8 cellular contexts compared by ENCODE assay signal in genomic region chr17:81859906-81860755, GRCh38. TPM values are rescaled to one million over a fixed set of nuclear protein-coding genes. Genes with fewer than 3 reads are reported as not detected.
DNase-seq lines count a peak whose midpoint lies in the region; ATAC-seq and TF ChIP-seq lines count a peak whose summit lies in the region.

Gene P4HB, minus strand, starts transcription at chr17:81860535. Its CDS starts 64 bp downstream, at chr17:81860471.

- H3K36me3 ChIP-seq in IMR-90 (ENCODE audit: control insufficient read depth, insufficient read depth, low read length), result peaks cover 37% of the 10 kb centered on the region

- peak within 1 kb of the TSS; percentile 92 for H2AFZ ChIP-seq in IMR-90 (replicated peaks; ENCODE audit: low read length, poor library complexity)

- H4K20me1 ChIP-seq in IMR-90 (ENCODE audit: insufficient read depth, low read length), result peaks cover 50% of the 10 kb centered on the region

- peak within 1 kb of the TSS; percentile 83 for H3K18ac ChIP-seq in IMR-90 (ENCODE audit: low read depth, low read length)

- H4K8ac ChIP-seq in IMR-90 (ENCODE audit: low read depth in 2 of 2, low read length in 2 of 2), result peak within 1 kb of the TSS; percentile 99

- H3K56ac ChIP-seq in IMR-90 (ENCODE audit: extremely low read depth, insufficient read depth, low read length), result peak within 1 kb of the TSS; percentile 98

- 0% methylated on average over 51 of the region's 95 CpGs; no CpG with 5 or more reads in 1 of the 2 experiments for WGBS in IMR-90 (ENCODE audit: extremely low coverage in 2 of 2, insufficient read length in 1 of 2), 2 experiments

- peak within 1 kb of the TSS; percentile 98 for H3K4ac ChIP-seq in IMR-90 (ENCODE audit: low read depth, low read length)

- peak within 1 kb of the TSS; percentile 82 for H3K4me3 ChIP-seq in IMR-90 (ENCODE audit: insufficient read depth, low read depth, low read length)
- peak within 1 kb of the TSS; percentile 96 for H3K4me3 ChIP-seq in iPS-18c (ENCODE audit: insufficient read depth, low read depth, low read length)

- peaks cover 23 to 68% of the 10 kb centered on the region in 2 experiments for H3K79me1 ChIP-seq in IMR-90 (ENCODE audit: low read depth in 1 of 2, low read length in 2 of 2)

- in situ Hi-C loops in IMR-90 (cut with MboI; ENCODE audit: low sequenced_read_pairs), result no loop called here

- TF ChIP-seq CTCF in IMR-90 (conservative IDR thresholded peaks at IDR 0.05; ENCODE audit: low read depth, low read length), result no peak

- no TSS peak for BruUV-seq in IMR-90 (replicated peaks; lab: Mats Ljungman, UMichigan)

- H3K4me2 ChIP-seq in IMR-90 (ENCODE audit: low read depth, low read length), result peak within 1 kb of the TSS; percentile 98

- peak within 1 kb of the TSS; percentile 95 for H3K27ac ChIP-seq in IMR-90 (ENCODE audit: insufficient read depth, low read length)
- peak within 1 kb of the TSS; percentile 86 for H3K27ac ChIP-seq in angular gyrus (ENCODE audit: low read depth, low read length)

- H2BK120ac ChIP-seq in IMR-90 (ENCODE audit: low read depth, low read length), result peak within 1 kb of the TSS; percentile 67; the same call in 1 of the 2 replicates

- peak within 1 kb of the TSS; percentile 95 for H4K5ac ChIP-seq in IMR-90 (ENCODE audit: low read depth, low read length)

- peak within 1 kb of the TSS; percentile 97 for H2AK9ac ChIP-seq in IMR-90 (replicated peaks; ENCODE audit: low read depth, low read length, poor library complexity)

- dilution Hi-C loops in IMR-90 (cut with HindIII; ENCODE audit: low sequenced_read_pairs, unreplicated experiment), result no loop called here

- peaks cover 18% of the 10 kb centered on the region for H3K4me1 ChIP-seq in IMR-90 (ENCODE audit: control insufficient read depth, insufficient read depth, low read length)

- ATAC-seq in IMR-90 (ENCODE audit: low read depth), result peak; percentile 85

- H2BK15ac ChIP-seq in IMR-90 (ENCODE audit: low read depth, low read length), result peak within 1 kb of the TSS; percentile 49; the same call in 1 of the 3 replicates

- H3K23ac ChIP-seq in IMR-90 (ENCODE audit: low read depth, low read length), result peak within 1 kb of the TSS; percentile 96

- H4K91ac ChIP-seq in IMR-90 (ENCODE audit: insufficient read depth, low read depth, low read length), result peak within 1 kb of the TSS; percentile 99

- H3K27me3 ChIP-seq in IMR-90 (ENCODE audit: control insufficient read depth, insufficient read depth, low read length), result no peaks in the 10 kb centered on the region

- TF ChIP-seq POLR2A in IMR-90 (IDR thresholded peaks at IDR 0.05; ENCODE audit: low read depth, low read length), result peak; percentile 99

- CTCF ChIA-PET in IMR-90 (lab: Yijun Ruan, JAX), result no interaction called here

- peak in 2 of 3 donors; percentile 95 to 97 for DNase-seq in stimulated activated CD4-positive, alpha-beta T cell treated with anti-CD3 and anti-CD28 coated beads, Interleukin-12 subunit alpha, Interleukin-12 subunit beta, amount 100 ng/mL, for 48 hours (ENCODE audit: low read depth in 2 of 3, low spot score in 1 of 3)
- DNase-seq in stimulated activated CD4-positive, alpha-beta T cell treated with anti-CD3 and anti-CD28 coated beads, Interleukin-15, amount 100 ng/mL, for 24 hours, result no peak
- DNase-seq in IMR-90 (no peak), NCI-H2081 treated with DMSO at 0.1 percent for 48 hours (lab: John Stamatoyannopoulos, UW) (no peak)
- DNase-seq in stimulated activated CD4-positive, alpha-beta T cell treated with anti-CD3 and anti-CD28 coated beads, Interleukin-4, amount 100 ng/mL, for 1 hour, result peak; percentile 95
- no peak for DNase-seq in NK-92 treated with Interleukin-12 subunit alpha and Interleukin-12 subunit beta, amount 100 ng/mL, for 24 hours (lab: John Stamatoyannopoulos, UW)

- H2BK20ac ChIP-seq in IMR-90 (ENCODE audit: low read depth, low read length), result no peak within 1 kb of the TSS

- H3K14ac ChIP-seq in IMR-90 (replicated peaks; ENCODE audit: low read depth, low read length), result peak within 1 kb of the TSS; percentile 99

- intact Hi-C loops in IMR-90 (cut with micrococcal nuclease), result no loop called here

- TF ChIP-seq RAD21 in IMR-90 (IDR thresholded peaks at IDR 0.05; ENCODE audit: low read length), result no peak

- H3K9me3 ChIP-seq in IMR-90 (ENCODE audit: control insufficient read depth, insufficient read depth, low read length) (no peaks in the 10 kb centered on the region), iPS-18c (ENCODE audit: control insufficient read depth, insufficient read depth, low read length) (no peaks in the 10 kb centered on the region)

- peak within 1 kb of the TSS; percentile 94 for H3K9ac ChIP-seq in IMR-90 (ENCODE audit: low read depth, low read length)

- H2AK5ac ChIP-seq in IMR-90 (ENCODE audit: low read depth, low read length), result peak within 1 kb of the TSS; percentile 100

- POLR2A ChIA-PET in IMR-90 (lab: Charles Lee; ENCODE audit: unreplicated experiment), result interaction anchor here (0.6 kb wide), 1 partner anchor 129 kb away, joined by 4 read pairs; no protein-coding TSS in a partner anchor

- H2BK5ac ChIP-seq in IMR-90 (ENCODE audit: low read depth, low read length, poor library complexity, severe bottlenecking), result peak within 1 kb of the TSS; percentile 97

- H3K9me1 ChIP-seq in IMR-90 (ENCODE audit: insufficient read depth, low read length), result peaks cover 18% of the 10 kb centered on the region

TF ChIP-seq in IMR-90, 13 proteins besides CTCF, POLR2A, EP300 and RAD21:
- TF ChIP-seq MAFK (IDR thresholded peaks at IDR 0.05; ENCODE audit: low read depth, low read length), result no peak
- TF ChIP-seq CHD1 (IDR thresholded peaks at IDR 0.05; ENCODE audit: low read depth, low read length), result peak; percentile 68; the same call in 1 of the 2 replicates
- no peak for TF ChIP-seq CEBPB (IDR thresholded peaks at IDR 0.05; ENCODE audit: low read depth, low read length)
- no peak for TF ChIP-seq SMC3 (IDR thresholded peaks at IDR 0.05; ENCODE audit: low read depth, low read length)
- TF ChIP-seq RFX5 (IDR thresholded peaks at IDR 0.05; ENCODE audit: low read depth, low read length), result no peak
- TF ChIP-seq, protein P1, sequence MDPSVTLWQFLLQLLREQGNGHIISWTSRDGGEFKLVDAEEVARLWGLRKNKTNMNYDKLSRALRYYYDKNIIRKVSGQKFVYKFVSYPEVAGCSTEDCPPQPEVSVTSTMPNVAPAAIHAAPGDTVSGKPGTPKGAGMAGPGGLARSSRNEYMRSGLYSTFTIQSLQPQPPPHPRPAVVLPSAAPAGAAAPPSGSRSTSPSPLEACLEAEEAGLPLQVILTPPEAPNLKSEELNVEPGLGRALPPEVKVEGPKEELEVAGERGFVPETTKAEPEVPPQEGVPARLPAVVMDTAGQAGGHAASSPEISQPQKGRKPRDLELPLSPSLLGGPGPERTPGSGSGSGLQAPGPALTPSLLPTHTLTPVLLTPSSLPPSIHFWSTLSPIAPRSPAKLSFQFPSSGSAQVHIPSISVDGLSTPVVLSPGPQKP (IDR thresholded peaks at IDR 0.05; ENCODE audit: borderline replicate concordance, low read depth, low read length), result no peak
- peak; percentile 55 for TF ChIP-seq MAZ (IDR thresholded peaks at IDR 0.05; ENCODE audit: borderline replicate concordance, low read depth, low read length)
- TF ChIP-seq MXI1 (IDR thresholded peaks at IDR 0.05; ENCODE audit: borderline replicate concordance, low read depth, low read length), result peak; percentile 65; the same call in 1 of the 2 replicates
- TF ChIP-seq NFE2L2 (IDR thresholded peaks at IDR 0.05; ENCODE audit: low read depth, low read length), result no peak
- TF ChIP-seq, protein P2, sequence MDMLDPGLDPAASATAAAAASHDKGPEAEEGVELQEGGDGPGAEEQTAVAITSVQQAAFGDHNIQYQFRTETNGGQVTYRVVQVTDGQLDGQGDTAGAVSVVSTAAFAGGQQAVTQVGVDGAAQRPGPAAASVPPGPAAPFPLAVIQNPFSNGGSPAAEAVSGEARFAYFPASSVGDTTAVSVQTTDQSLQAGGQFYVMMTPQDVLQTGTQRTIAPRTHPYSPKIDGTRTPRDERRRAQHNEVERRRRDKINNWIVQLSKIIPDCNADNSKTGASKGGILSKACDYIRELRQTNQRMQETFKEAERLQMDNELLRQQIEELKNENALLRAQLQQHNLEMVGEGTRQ (IDR thresholded peaks at IDR 0.05; ENCODE audit: low read depth, low read length), result peak; percentile 44
- no peak for TF ChIP-seq BHLHE40 (IDR thresholded peaks at IDR 0.05; ENCODE audit: low read depth, low read length)

RNA-seq across cellular contexts. Expression of gene P4HB, which starts in this region (rescaled TPM):
- 917 and 932 TPM in 2 replicates for total RNA-seq in IMR-90 (2012; rRNA removed)
- polyA plus RNA-seq in IMR-90 (2012; rRNA removed), result 530 and 599 TPM in 2 replicates
- polyA plus RNA-seq in IMR-90 (2012; cell fraction: cytosol; rRNA removed), result 309 and 642 TPM in 2 replicates
- 287 and 329 TPM in 2 replicates for polyA plus RNA-seq in IMR-90 (2012; cell fraction: nucleus; rRNA removed; ENCODE audit: low replicate concordance)

Comparison
In these comparisons a context has a peak if more than half of its experiments do, and no peak if none do; other contexts are left out.
1. DNase-seq: peak in stimulated activated CD4-positive, alpha-beta T cell treated with anti-CD3 and anti-CD28 coated beads, Interleukin-12 subunit alpha, Interleukin-12 subunit beta, amount 100 ng/mL, for 48 hours (2 of 3) and stimulated activated CD4-positive, alpha-beta T cell treated with anti-CD3 and anti-CD28 coated beads, Interleukin-4, amount 100 ng/mL, for 1 hour (single experiment); none in stimulated activated CD4-positive, alpha-beta T cell treated with anti-CD3 and anti-CD28 coated beads, Interleukin-15, amount 100 ng/mL, for 24 hours (single experiment), IMR-90 (single experiment), NCI-H2081 treated with DMSO at 0.1 percent for 48 hours (single experiment) and NK-92 treated with Interleukin-12 subunit alpha and Interleukin-12 subunit beta, amount 100 ng/mL, for 24 hours (single experiment).